ENCODE assay signal across 8 cellular contexts in the genomic region with DNA sequence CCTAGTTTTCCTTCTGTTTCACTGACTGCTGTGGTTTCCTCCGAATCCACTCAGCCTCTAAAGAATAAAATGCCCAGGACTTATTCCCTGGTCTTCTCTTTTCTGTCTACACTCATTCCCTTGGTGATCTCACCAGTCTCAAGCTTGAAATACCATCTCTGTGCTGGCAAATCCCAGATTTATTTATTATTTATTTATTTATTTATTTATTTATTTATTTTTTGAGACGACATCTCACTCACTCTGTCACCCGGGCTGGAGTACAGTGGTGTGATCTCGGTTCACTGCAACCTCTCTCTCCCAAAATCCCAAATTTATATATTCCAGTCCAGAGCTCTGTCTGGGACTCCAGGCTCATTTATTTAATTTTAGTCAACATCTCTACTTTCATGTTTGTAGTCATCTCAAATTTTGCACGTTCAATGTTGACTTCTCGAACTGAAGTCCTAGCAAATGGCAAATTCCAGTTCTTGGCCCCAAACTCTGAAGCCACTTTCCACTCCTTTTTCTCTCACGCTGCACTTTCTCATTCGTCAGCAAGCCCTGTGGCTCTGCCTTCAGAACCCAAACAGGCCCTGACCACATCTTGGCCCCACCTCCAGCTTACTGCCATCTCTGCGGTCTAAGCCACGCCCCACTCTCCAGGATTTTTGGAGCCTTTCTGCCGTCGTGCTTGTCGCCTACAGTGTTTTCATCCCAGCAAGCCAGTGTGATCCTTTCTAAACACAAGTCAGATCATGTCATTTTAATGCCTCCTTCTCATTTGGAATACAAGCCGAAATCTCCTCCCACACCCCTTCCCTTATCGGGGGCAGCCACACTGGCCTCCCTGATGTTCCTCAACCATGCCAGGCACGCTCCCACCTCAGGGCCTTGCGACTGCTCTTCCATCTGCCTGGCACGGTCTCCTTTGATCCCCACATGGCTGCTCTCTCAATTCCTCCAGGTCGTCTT. TPM values are rescaled to one million over a fixed set of nuclear protein-coding genes. Genes with fewer than 3 reads are reported as not detected.
A peak's percentile ranks its signal among the peaks of the same experiment; 100 is the strongest.
DNase-seq lines count a peak whose midpoint lies in the region; ATAC-seq and TF ChIP-seq lines count a peak whose summit lies in the region.

No MANE protein-coding gene starts in this region.

- no peak for ATAC-seq in T-helper 17 cell
- ATAC-seq in GM19324 (IDR thresholded peaks at IDR 0.05; ENCODE audit: low FRiP score, unreplicated experiment): no peak
- ATAC-seq in HG03108 (IDR thresholded peaks at IDR 0.05; ENCODE audit: unreplicated experiment): no peak
- no peak for ATAC-seq in HG03439 (IDR thresholded peaks at IDR 0.05; ENCODE audit: unreplicated experiment)

- H3K4me2 ChIP-seq in smooth muscle cell: peak overlapping the region; percentile 81

- DNase-seq in HCEC 1CT (peak; percentile 58), RPMI8226 (peak; percentile 81), fibroblast of pulmonary artery (ENCODE audit: low read depth) (peak; percentile 73), smooth muscle cell (lab: John Stamatoyannopoulos, UW; ENCODE audit: unreplicated experiment) (peak; percentile 52), T-helper 17 cell (no peak)

- no peaks in the 10 kb centered on the region for H3K36me3 ChIP-seq in smooth muscle cell (ENCODE audit: low read depth)

- H3F3A ChIP-seq in smooth muscle cell (ENCODE audit: low read depth): peaks cover 16% of the 10 kb centered on the region

- H3K9me3 ChIP-seq in smooth muscle cell (replicated peaks; ENCODE audit: low read depth) (no peaks in the 10 kb centered on the region), T-helper 17 cell (ENCODE audit: control insufficient read depth, low read length, poor library complexity, severe bottlenecking) (no peaks in the 10 kb centered on the region)

- no peak overlapping the region for H3K27ac Mint-ChIP-seq in T-helper 17 cell

- no peaks in the 10 kb centered on the region for H3K79me2 ChIP-seq in smooth muscle cell (ENCODE audit: low read depth)

- H3K9ac ChIP-seq in smooth muscle cell (ENCODE audit: low read depth): no peak overlapping the region

- no peak overlapping the region for H2AFZ ChIP-seq in smooth muscle cell (ENCODE audit: low read depth)

- H3K36me3 Mint-ChIP-seq in T-helper 17 cell (ENCODE audit: low read depth): peaks cover 3% of the 10 kb centered on the region

- TF ChIP-seq CTCF in fibroblast of pulmonary artery (IDR thresholded peaks at IDR 0.05; ENCODE audit: low read length, missing control alignments) (no peak), smooth muscle cell (IDR thresholded peaks at IDR 0.05; ENCODE audit: borderline replicate concordance, insufficient read depth, poor library complexity, severe bottlenecking) (no peak)

- no peaks in the 10 kb centered on the region for H3K27me3 ChIP-seq in smooth muscle cell (ENCODE audit: low read depth)

- H3K4me3 ChIP-seq in fibroblast of pulmonary artery (replicated peaks; ENCODE audit: low read depth, low read length) (no peak overlapping the region), smooth muscle cell (no peak overlapping the region)

- no peak overlapping the region for H3K4me3 Mint-ChIP-seq in T-helper 17 cell

- peaks cover 23% of the 10 kb centered on the region for H3K4me1 ChIP-seq in smooth muscle cell (ENCODE audit: low read depth)

- H4K20me1 ChIP-seq in smooth muscle cell (ENCODE audit: low read depth): no peaks in the 10 kb centered on the region

- peaks cover 16% of the 10 kb centered on the region for H3K27me3 Mint-ChIP-seq in T-helper 17 cell

- H3K4me1 Mint-ChIP-seq in T-helper 17 cell: peaks cover 6% of the 10 kb centered on the region

- H3K27ac ChIP-seq in smooth muscle cell (ENCODE audit: low read depth): peak overlapping the region; percentile 64

- 36% methylated on average over 19 of the region's 19 CpGs for WGBS in smooth muscle cell (ENCODE audit: low lambda C conversion rate)

RNA-seq across cellular contexts. Expression of gene TENT5B, which starts 14.2 kb away (rescaled TPM):
- total RNA-seq in smooth muscle cell (8.5 and 11.0 TPM in 2 replicates), T-helper 17 cell (not detected)
- 12.7 and 24.8 TPM in 2 replicates for polyA plus RNA-seq in smooth muscle cell

RNA-seq across cellular contexts. Expression of gene TRNP1, which starts 33.4 kb away (rescaled TPM):
- total RNA-seq in smooth muscle cell: 4.4 and 14.1 TPM in 2 replicates
- polyA plus RNA-seq in smooth muscle cell: 18.6 and 19.9 TPM in 2 replicates
- under 1 TPM in 1 of 2 donors, not detected in 1; 0.22 TPM for total RNA-seq in T-helper 17 cell

Comparison
In these comparisons a context has a peak if more than half of its experiments do, and no peak if none do; other contexts are left out.
1. DNase-seq: peak in HCEC 1CT (single experiment), RPMI8226 (single experiment), fibroblast of pulmonary artery (single experiment) and smooth muscle cell (single experiment); none in T-helper 17 cell (0 of 3).